8 cellular contexts compared by ENCODE assay signal in the genomic region with DNA sequence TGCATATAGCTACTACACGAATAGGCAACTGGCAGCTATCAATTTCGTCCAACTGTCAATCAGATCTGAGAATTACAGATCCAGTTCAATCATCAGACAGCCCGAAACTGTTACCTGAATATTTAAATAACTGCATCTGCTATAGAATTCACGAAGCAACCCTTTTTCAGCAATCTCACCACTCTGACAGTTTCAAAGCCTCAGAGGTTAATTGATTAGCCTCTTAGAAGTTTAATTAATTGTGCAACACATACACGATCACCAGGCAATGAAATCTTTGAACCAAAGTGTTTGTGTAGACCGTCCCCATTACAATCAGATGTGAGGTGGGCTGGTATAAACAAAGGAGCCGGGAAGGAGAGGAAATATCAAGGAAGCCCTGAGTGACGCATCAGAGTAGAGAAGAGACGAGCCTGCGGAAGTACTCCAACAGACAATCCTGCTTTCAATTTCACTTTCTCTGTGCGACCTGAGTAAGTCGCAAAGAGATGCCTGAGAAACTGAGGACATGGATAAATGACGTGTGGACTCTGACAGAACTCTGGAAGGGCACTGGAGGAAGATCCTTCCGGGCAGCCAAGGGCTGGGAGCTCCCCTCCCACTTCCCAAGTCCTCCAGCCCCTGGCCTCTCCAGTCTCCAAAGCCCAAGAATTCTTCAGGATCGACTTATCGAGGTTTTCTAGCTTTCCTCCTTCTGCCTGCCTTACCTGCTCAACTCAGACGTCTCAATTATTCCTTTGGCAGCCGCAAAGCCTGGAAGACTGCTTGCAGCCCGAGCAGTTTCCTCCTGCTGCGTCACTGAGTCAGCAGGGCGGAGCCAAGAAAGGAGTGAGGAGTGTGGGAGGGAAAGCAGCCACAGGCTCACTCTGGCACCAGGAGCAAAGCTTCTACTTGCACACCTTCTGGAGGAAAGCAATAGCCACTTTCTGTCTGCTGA. TPM values are rescaled to one million over a fixed set of nuclear protein-coding genes. Genes with fewer than 3 reads are reported as not detected.
DNase-seq lines count a peak whose midpoint lies in the region; ATAC-seq and TF ChIP-seq lines count a peak whose summit lies in the region.

A gene with protein sequence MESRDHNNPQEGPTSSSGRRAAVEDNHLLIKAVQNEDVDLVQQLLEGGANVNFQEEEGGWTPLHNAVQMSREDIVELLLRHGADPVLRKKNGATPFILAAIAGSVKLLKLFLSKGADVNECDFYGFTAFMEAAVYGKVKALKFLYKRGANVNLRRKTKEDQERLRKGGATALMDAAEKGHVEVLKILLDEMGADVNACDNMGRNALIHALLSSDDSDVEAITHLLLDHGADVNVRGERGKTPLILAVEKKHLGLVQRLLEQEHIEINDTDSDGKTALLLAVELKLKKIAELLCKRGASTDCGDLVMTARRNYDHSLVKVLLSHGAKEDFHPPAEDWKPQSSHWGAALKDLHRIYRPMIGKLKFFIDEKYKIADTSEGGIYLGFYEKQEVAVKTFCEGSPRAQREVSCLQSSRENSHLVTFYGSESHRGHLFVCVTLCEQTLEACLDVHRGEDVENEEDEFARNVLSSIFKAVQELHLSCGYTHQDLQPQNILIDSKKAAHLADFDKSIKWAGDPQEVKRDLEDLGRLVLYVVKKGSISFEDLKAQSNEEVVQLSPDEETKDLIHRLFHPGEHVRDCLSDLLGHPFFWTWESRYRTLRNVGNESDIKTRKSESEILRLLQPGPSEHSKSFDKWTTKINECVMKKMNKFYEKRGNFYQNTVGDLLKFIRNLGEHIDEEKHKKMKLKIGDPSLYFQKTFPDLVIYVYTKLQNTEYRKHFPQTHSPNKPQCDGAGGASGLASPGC (minus strand): TSS at position 797 of the 937 bp plus-strand sequence. CDS start 2,450 bp downstream, outside the sequence.

- no peaks in the 10 kb centered on the region for H3K27me3 ChIP-seq in NT2/D1 (ENCODE audit: insufficient read depth, insufficient read length)
- H3K27me3 ChIP-seq in esophagus squamous epithelium: no peaks in the 10 kb centered on the region
- no peaks in the 10 kb centered on the region for H3K27me3 ChIP-seq in muscle layer of duodenum (ENCODE audit: low read depth, low read length)

- intact Hi-C loops in esophagus squamous epithelium (cut with DNase I): no loop called here

- H3K4me1 Mint-ChIP-seq in activated T-cell treated with anti-CD3 and anti-CD28 coated beads, Interleukin-2, amount 50 U/mL, for 24 hours (ENCODE audit: low read depth): peaks cover 53% of the 10 kb centered on the region

- peaks cover 4% of the 10 kb centered on the region for H3K4me1 ChIP-seq in NT2/D1 (ENCODE audit: insufficient read depth, insufficient read length)
- peaks cover 10 to 34% (median 13%) of the 10 kb centered on the region in 3 donors for H3K4me1 ChIP-seq in esophagus squamous epithelium
- peaks cover 7 to 17% of the 10 kb centered on the region in 2 donors for H3K4me1 ChIP-seq in muscle layer of duodenum (ENCODE audit: control insufficient read depth in 1 of 2, insufficient read depth in 2 of 2, low read length in 2 of 2)

- H3K36me3 ChIP-seq in NT2/D1 (ENCODE audit: insufficient read depth, insufficient read length, low read length) (no peaks in the 10 kb centered on the region), esophagus squamous epithelium (peaks cover 0 to 13% (median 0%) of the 10 kb centered on the region in 3 donors), muscle layer of duodenum (ENCODE audit: control insufficient read depth in 1 of 2, insufficient read depth in 2 of 2, low read length in 2 of 2) (peaks cover 3 to 7% of the 10 kb centered on the region in 2 donors)

- H3K27ac ChIP-seq in esophagus squamous epithelium: peak within 1 kb of the TSS; percentile 94 to 97 (median 96)
- peak within 1 kb of the TSS; percentile 96 for H3K27ac ChIP-seq in muscle layer of duodenum (ENCODE audit: low read length)

- whole genome bisulfite sequencing in esophagus squamous epithelium, 2 donors: 3 to 5% methylated on average over 19 to 21 of the region's 21 CpGs

- H3K27me3 Mint-ChIP-seq in activated T-cell treated with anti-CD3 and anti-CD28 coated beads, Interleukin-2, amount 50 U/mL, for 24 hours: no peaks in the 10 kb centered on the region

- peak within 1 kb of the TSS; percentile 99 for H3K27ac Mint-ChIP-seq in activated T-cell treated with anti-CD3 and anti-CD28 coated beads, Interleukin-2, amount 50 U/mL, for 24 hours

- H3K9ac ChIP-seq in NT2/D1 (ENCODE audit: insufficient read length, low read depth): peak within 1 kb of the TSS; percentile 65

- H3K9me3 ChIP-seq in NT2/D1 (ENCODE audit: insufficient read depth, low read length) (no peaks in the 10 kb centered on the region), esophagus squamous epithelium (no peaks in the 10 kb centered on the region), muscle layer of duodenum (ENCODE audit: control insufficient read depth in 1 of 2, low read length in 2 of 2) (no peaks in the 10 kb centered on the region)

- TF ChIP-seq CTCF in AG09309 (IDR thresholded peaks at IDR 0.05; ENCODE audit: control insufficient read depth, insufficient read depth, low read depth, low read length, missing control alignments) (no peak), esophagus squamous epithelium (IDR thresholded peaks at IDR 0.05) (no peak)

- ATAC-seq in HG02981 (IDR thresholded peaks at IDR 0.05; ENCODE audit: unreplicated experiment): peak; percentile 87

- peak within 1 kb of the TSS; percentile 96 for H3K4me3 Mint-ChIP-seq in activated T-cell treated with anti-CD3 and anti-CD28 coated beads, Interleukin-2, amount 50 U/mL, for 24 hours

- no peaks in the 10 kb centered on the region for H3K9me3 Mint-ChIP-seq in activated T-cell treated with anti-CD3 and anti-CD28 coated beads, Interleukin-2, amount 50 U/mL, for 24 hours

- H3K4me3 ChIP-seq in AG09309 (ENCODE audit: control insufficient read depth, low read depth, low read length): peak within 1 kb of the TSS; percentile 88
- H3K4me3 ChIP-seq in NT2/D1 (ENCODE audit: insufficient read length, low read depth): peak within 1 kb of the TSS; percentile 52
- H3K4me3 ChIP-seq in esophagus squamous epithelium: peak within 1 kb of the TSS; percentile 63 to 85 (median 74)
- peak within 1 kb of the TSS; percentile 72 to 85 for H3K4me3 ChIP-seq in muscle layer of duodenum (ENCODE audit: low read depth in 1 of 2, low read length in 2 of 2)

- DNase-seq in AG09309 (ENCODE audit: low read depth) (no peak), NT2/D1 (ENCODE audit: low read depth, low spot score) (peak; percentile 63), esophagus squamous epithelium (lab: John Stamatoyannopoulos, UW) (no peak), stromal cell of bone marrow (ENCODE audit: low read depth) (peak; percentile 61)
- peak; percentile 72 for DNase-seq in activated T-cell treated with anti-CD3 and anti-CD28 coated beads, Interleukin-2, amount 50 U/mL, for 24 hours

- peaks cover 26% of the 10 kb centered on the region for H3K36me3 Mint-ChIP-seq in activated T-cell treated with anti-CD3 and anti-CD28 coated beads, Interleukin-2, amount 50 U/mL, for 24 hours (ENCODE audit: low read depth)

- TF ChIP-seq POLR2A in GM18526 (IDR thresholded peaks at IDR 0.05; ENCODE audit: extremely low read depth, insufficient read length): peak; percentile 53
- peak in 1 of 4 donors; percentile 40 for TF ChIP-seq POLR2A in esophagus squamous epithelium (IDR thresholded peaks at IDR 0.05)

RNA-seq across cellular contexts. Expression of the gene that starts here (rescaled TPM):
- total RNA-seq in esophagus squamous epithelium: 1 to 10 TPM; 5.6 to 9.5 (median 7.5) TPM

Comparison
In these comparisons a context has a peak if more than half of its experiments do, and no peak if none do; other contexts are left out.
1. DNase-seq: peak in NT2/D1 (single experiment), activated T-cell treated with anti-CD3 and anti-CD28 coated beads, Interleukin-2, amount 50 U/mL, for 24 hours (single experiment) and stromal cell of bone marrow (single experiment); none in AG09309 (single experiment) and esophagus squamous epithelium (single experiment).
2. Peak in every context shown above with its lines, with median percentiles within 50 percentile points of each other: H3K4me3 ChIP-seq.